ENCODE assay signal across 20 cellular contexts in genomic region chr10:78398385-78398784, GRCh38.
"Had no signal": no experiment of that assay in that cellular context is flagged by ENCODE, and none has a peak within 500 bp of the region (broad histone marks: within the 10 kb centered on the region; RNA-seq: fewer than 3 reads in every experiment).

No MANE protein-coding gene starts in this region.

- H3K9me3 ChIP-seq: esophagus squamous epithelium, heart right ventricle, mucosa of descending colon, ovary, psoas muscle, thoracic aorta, upper lobe of right lung had no signal

- H3K27me3 ChIP-seq: esophagus squamous epithelium, heart right ventricle, ovary, upper lobe of right lung had no signal

- ATAC-seq: heart right ventricle, mucosa of descending colon, psoas muscle, right cardiac atrium, upper lobe of right lung had no signal

- H3K4me3 Mint-ChIP-seq: activated naive CD8-positive, alpha-beta T cell; dendritic cell treated with granulocyte-macrophage colony-stimulating factor and Interleukin-4, amounts not matched to agents 40 ng/mL and 50 ng/mL, for 4 days; memory B cell; naive B cell; T-helper 1 cell treated with Interleukin-12 subunit alpha and Interleukin-12 subunit beta and Interleukin-4 antibody, amounts not matched to agents 30 μg/mL and 1 μg/mL, for 36 hours had no signal

- H3K27ac Mint-ChIP-seq: activated naive CD8-positive, alpha-beta T cell; dendritic cell treated with granulocyte-macrophage colony-stimulating factor and Interleukin-4, amounts not matched to agents 40 ng/mL and 50 ng/mL, for 4 days; memory B cell; T-helper 1 cell treated with Interleukin-12 subunit alpha and Interleukin-12 subunit beta and Interleukin-4 antibody, amounts not matched to agents 30 μg/mL and 1 μg/mL, for 36 hours had no signal

- H3K27ac ChIP-seq: esophagus squamous epithelium, heart right ventricle, ovary, psoas muscle, thoracic aorta, upper lobe of right lung, VCaP had no signal

- H3K36me3 ChIP-seq: esophagus squamous epithelium, heart right ventricle, ovary, thoracic aorta, upper lobe of right lung had no signal

- H3K9me3 Mint-ChIP-seq: dendritic cell treated with granulocyte-macrophage colony-stimulating factor and Interleukin-4, amounts not matched to agents 40 ng/mL and 50 ng/mL, for 4 days; memory B cell; naive B cell; T-helper 1 cell treated with Interleukin-12 subunit alpha and Interleukin-12 subunit beta and Interleukin-4 antibody, amounts not matched to agents 30 μg/mL and 1 μg/mL, for 36 hours had no signal

- H3K27me3 Mint-ChIP-seq: activated naive CD8-positive, alpha-beta T cell had no signal

- H3K36me3 Mint-ChIP-seq: activated naive CD8-positive, alpha-beta T cell; memory B cell; naive B cell had no signal

- H3K4me1 ChIP-seq: psoas muscle, upper lobe of right lung had no signal

- DNase-seq: activated CD4-positive, alpha-beta T cell treated with anti-CD3 and anti-CD28 coated beads, Interleukin-2, amount 50 U/mL, for 4 hours; activated gamma-delta T cell treated with Interleukin-2 at 50 U/mL for 16 hours; effector CD8-positive, alpha-beta T cell; esophagus squamous epithelium; heart right ventricle; mucosa of descending colon; naive B cell; ovary; psoas muscle; right cardiac atrium; stimulated activated CD4-positive, alpha-beta T cell treated with anti-CD3 and anti-CD28 coated beads, Interleukin-15, amount 100 ng/mL, for 24 hours; stimulated activated CD4-positive, alpha-beta T cell treated with anti-CD3 and anti-CD28 coated beads, Interleukin-4, amount 100 ng/mL, for 1 hour; upper lobe of right lung had no signal

- H3K4me1 Mint-ChIP-seq: memory B cell, naive B cell had no signal

- H3K4me3 ChIP-seq: esophagus squamous epithelium, heart right ventricle, mucosa of descending colon, ovary, psoas muscle, skin epidermis, thoracic aorta, upper lobe of right lung had no signal
